Comparison of ENCODE assay signal across 8 cellular contexts in genomic region chr9:135479469-135480052, GRCh38. TPM values are rescaled to one million over a fixed set of nuclear protein-coding genes. Genes with fewer than 3 reads are reported as not detected.
DNase-seq lines count a peak whose midpoint lies in the region; ATAC-seq, FAIRE-seq and TF ChIP-seq lines count a peak whose summit lies in the region.

PPP1R26 (plus strand) TSS chr9:135479782; CDS start chr9:135484511, 4,729 bp downstream.

- H3K9me3 ChIP-seq in A673 (ENCODE audit: low read depth, low read length, poor library complexity, severe bottlenecking) (no peaks in the 10 kb centered on the region), right cardiac atrium (ENCODE audit: control insufficient read depth, low read length) (no peaks in the 10 kb centered on the region)

- H3K4me1 ChIP-seq in A673 (ENCODE audit: insufficient read depth, low read length, poor library complexity, severe bottlenecking) (peaks cover 4% of the 10 kb centered on the region), right cardiac atrium (ENCODE audit: control insufficient read depth, insufficient read depth, low read length) (peaks cover 4% of the 10 kb centered on the region)

- peaks cover 66% of the 10 kb centered on the region for H3K27me3 Mint-ChIP-seq in activated naive CD8-positive, alpha-beta T cell treated with anti-CD3 and anti-CD28 coated beads for 36 hours

- no peaks in the 10 kb centered on the region for H3K36me3 Mint-ChIP-seq in activated naive CD8-positive, alpha-beta T cell treated with anti-CD3 and anti-CD28 coated beads for 36 hours

- no peak for TF ChIP-seq CTCF in A673 (conservative IDR thresholded peaks at IDR 0.05; ENCODE audit: low read depth, low read length)

- intact Hi-C loops in A673 (cut with micrococcal nuclease; ENCODE audit: unreplicated experiment) = no loop called here
- intact Hi-C loops in right cardiac atrium (cut with DNase I) = no loop called here

- no peaks in the 10 kb centered on the region for H3K36me3 ChIP-seq in A673 (ENCODE audit: insufficient read depth, low read length, poor library complexity, severe bottlenecking)

- POLR2A ChIA-PET in A673 (lab: Charles Lee; ENCODE audit: low non-redundant PET) = no interaction called here

- H3K4me3 ChIP-seq in A673 (ENCODE audit: low read depth, low read length, poor library complexity, severe bottlenecking) = peak within 1 kb of the TSS; percentile 95
- peak within 1 kb of the TSS; percentile 98 for H3K4me3 ChIP-seq in right cardiac atrium (ENCODE audit: low read length)

- under 1% methylated on average over 89 of the region's 103 CpGs for WGBS in right cardiac atrium

- FAIRE-seq in H54 (lab: Jason Lieb, UNC) = no peak

- DNase-seq in A673 (ENCODE audit: low spot score) = no peak
- DNase-seq in H54 (ENCODE audit: insufficient read length, low spot score) = peak; percentile 60
- no peak for DNase-seq in activated naive CD8-positive, alpha-beta T cell treated with anti-CD3 and anti-CD28 coated beads for 36 hours
- DNase-seq in right cardiac atrium = peak; percentile 49 to 79 (median 79)
- no peak for DNase-seq in renal cortical epithelial cell (ENCODE audit: low read depth)

- H3K4me1 Mint-ChIP-seq in activated naive CD8-positive, alpha-beta T cell treated with anti-CD3 and anti-CD28 coated beads for 36 hours = peaks cover 1% of the 10 kb centered on the region

- peak; percentile 38; the same call in 1 of the 2 replicates for TF ChIP-seq POLR2A in H54 (IDR thresholded peaks at IDR 0.05; ENCODE audit: low read depth, low read length)

- ATAC-seq in right cardiac atrium (peak; percentile 27), HG02763 (IDR thresholded peaks at IDR 0.05; ENCODE audit: unreplicated experiment) (no peak), HG02852 (IDR thresholded peaks at IDR 0.05; ENCODE audit: unreplicated experiment) (no peak), HG02884 (IDR thresholded peaks at IDR 0.05; ENCODE audit: unreplicated experiment) (no peak)

- H3K27ac ChIP-seq in A673 (ENCODE audit: low read depth, low read length, poor library complexity, severe bottlenecking) = peak within 1 kb of the TSS; percentile 74
- no peak within 1 kb of the TSS for H3K27ac ChIP-seq in right cardiac atrium (ENCODE audit: low read length)

- BruUV-seq in A673 (replicated peaks; lab: Mats Ljungman, UMichigan) = no TSS peak

- H3K4me3 Mint-ChIP-seq in activated naive CD8-positive, alpha-beta T cell treated with anti-CD3 and anti-CD28 coated beads for 36 hours = peak within 1 kb of the TSS; percentile 79

- CTCF ChIA-PET in A673 (lab: Charles Lee) = no interaction called here

- H3K9me3 Mint-ChIP-seq in activated naive CD8-positive, alpha-beta T cell treated with anti-CD3 and anti-CD28 coated beads for 36 hours = no peaks in the 10 kb centered on the region

- H3K27ac Mint-ChIP-seq in activated naive CD8-positive, alpha-beta T cell treated with anti-CD3 and anti-CD28 coated beads for 36 hours = no peak within 1 kb of the TSS

- H3K27me3 ChIP-seq in A673 (replicated peaks; ENCODE audit: insufficient read depth, low read depth, low read length, poor library complexity) (no peaks in the 10 kb centered on the region), right cardiac atrium (ENCODE audit: control insufficient read depth, insufficient read depth) (no peaks in the 10 kb centered on the region)

RNA-seq across cellular contexts. Expression of gene PPP1R26, which starts in this region (rescaled TPM):
- total RNA-seq in A673 (2021) (7.4 and 9.6 TPM in 2 replicates), right cardiac atrium (10 to 100 TPM; 15.7 to 23.8 (median 20.0) TPM), renal cortical epithelial cell (22.7 and 32.7 TPM in 2 replicates)
- under 1 TPM; 0.20 to 0.27 TPM for total RNA-seq in activated naive CD8-positive, alpha-beta T cell treated with anti-CD3 and anti-CD28 coated beads for 36 hours
- polyA plus RNA-seq in right cardiac atrium = 14.5 TPM

Comparison
In these comparisons a context has a peak if more than half of its experiments do, and no peak if none do; other contexts are left out.
1. DNase-seq: peak in H54 (single experiment) and right cardiac atrium (3 of 3); none in A673 (single experiment), activated naive CD8-positive, alpha-beta T cell treated with anti-CD3 and anti-CD28 coated beads for 36 hours (single experiment) and renal cortical epithelial cell (single experiment).
2. ATAC-seq: peak in right cardiac atrium (2 of 2); none in HG02763 (single experiment), HG02852 (single experiment) and HG02884 (single experiment).